Comparison of ENCODE assay signal across 9 cellular contexts in the genomic region with DNA sequence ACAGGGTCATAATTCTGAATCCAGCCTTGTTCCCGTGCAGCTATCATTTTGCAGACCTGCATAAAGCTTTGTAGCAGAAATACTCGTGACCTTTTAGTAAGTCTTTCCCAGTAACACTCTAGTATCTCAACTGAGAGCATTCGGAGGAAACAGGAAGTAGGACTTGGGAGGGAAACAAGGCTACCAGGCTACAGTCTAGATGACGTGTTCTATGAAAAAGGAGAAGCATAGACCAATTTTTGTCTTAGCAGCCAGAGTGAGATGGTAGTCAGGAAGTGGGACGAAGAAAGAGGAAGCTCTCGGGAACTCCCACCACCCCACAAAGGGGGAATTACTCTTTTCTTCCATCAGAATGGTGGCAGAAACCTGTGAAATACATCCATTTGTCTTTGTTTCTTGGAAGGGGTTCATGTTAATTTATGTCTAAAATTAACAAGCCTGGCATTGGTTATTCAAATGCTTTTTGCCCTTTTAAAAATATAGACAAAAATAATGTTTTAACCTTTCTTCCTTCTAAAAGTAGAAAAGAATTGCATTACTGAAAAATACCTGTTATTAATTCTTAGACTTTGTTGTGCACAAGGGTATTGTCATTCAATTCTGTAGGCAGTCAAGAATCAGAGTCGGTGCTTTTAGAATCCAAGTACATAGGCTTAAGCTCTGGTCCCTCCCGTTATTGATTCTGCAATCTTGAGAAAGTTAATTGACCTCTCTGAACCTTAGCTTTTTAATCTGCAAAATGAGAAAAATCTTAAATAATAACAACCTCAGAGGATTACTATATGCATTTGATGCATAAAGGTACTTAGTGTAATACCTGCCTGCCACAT. TPM values are rescaled to one million over a fixed set of nuclear protein-coding genes. Genes with fewer than 3 reads are reported as not detected.
DNase-seq lines count a peak whose midpoint lies in the region; ATAC-seq and TF ChIP-seq lines count a peak whose summit lies in the region.
"Had no signal": no experiment of that assay in that cellular context is flagged by ENCODE, and none has a peak within 500 bp of the region (broad histone marks: within the 10 kb centered on the region; RNA-seq: fewer than 3 reads in every experiment).

No MANE protein-coding gene starts in this region.

- H3K27ac ChIP-seq in A673 (ENCODE audit: low read depth, low read length, poor library complexity, severe bottlenecking), result peak overlapping the region; percentile 46

- no TSS peak for BruUV-seq in A673 (replicated peaks; lab: Mats Ljungman, UMichigan)

- H3K9me3 Mint-ChIP-seq in activated B cell treated with CpG ODN at 0.5 μM for 24 hours, result no peaks in the 10 kb centered on the region
- no peaks in the 10 kb centered on the region for H3K9me3 Mint-ChIP-seq in mesothelial cell of epicardium
- no peaks in the 10 kb centered on the region for H3K9me3 Mint-ChIP-seq in HFFc6

- H3K4me1 Mint-ChIP-seq in activated B cell treated with CpG ODN at 0.5 μM for 24 hours, result peaks cover 15% of the 10 kb centered on the region
- H3K4me1 Mint-ChIP-seq in mesothelial cell of epicardium, result peaks cover 24% of the 10 kb centered on the region
- peaks cover 24% of the 10 kb centered on the region for H3K4me1 Mint-ChIP-seq in HFFc6 (ENCODE audit: low read depth)

- H3K4me3 ChIP-seq in A673 (ENCODE audit: low read depth, low read length, poor library complexity, severe bottlenecking), result no peak overlapping the region

- H3K27ac Mint-ChIP-seq in activated B cell treated with CpG ODN at 0.5 μM for 24 hours (peak overlapping the region; percentile 68), mesothelial cell of epicardium (peak overlapping the region; percentile 56), HFFc6 (no peak overlapping the region)

- peak; percentile 38 for DNase-seq in A673 (ENCODE audit: low spot score)
- DNase-seq in activated B cell treated with CpG ODN at 0.5 μM for 24 hours, result no peak
- DNase-seq in mesothelial cell of epicardium (ENCODE audit: low spot score in 2 of 2, unreplicated experiment in 2 of 2), result no peak
- DNase-seq in HFFc6, result no peak
- DNase-seq in cerebellar cortex (ENCODE audit: low spot score), result no peak
- DNase-seq in activated naive CD4-positive, alpha-beta T cell treated with anti-CD3 and anti-CD28 coated beads, Interleukin-2, amount 50 U/mL, for 16 hours, result no peak

- POLR2A ChIA-PET in A673 (lab: Charles Lee; ENCODE audit: low non-redundant PET) (interaction anchor here (0.6 kb wide), 1 partner anchor 478 kb away, joined by 9 read pairs; no protein-coding TSS in a partner anchor), activated B cell treated with CpG ODN at 0.5 μM for 24 hours (lab: Charles Lee) (interaction anchor here (0.5 kb wide), 1 partner anchor 1273 kb away, joined by 3 read pairs; no protein-coding TSS in a partner anchor)

- no peaks in the 10 kb centered on the region for H3K36me3 Mint-ChIP-seq in activated B cell treated with CpG ODN at 0.5 μM for 24 hours (ENCODE audit: low read depth)
- no peaks in the 10 kb centered on the region for H3K36me3 Mint-ChIP-seq in mesothelial cell of epicardium
- no peaks in the 10 kb centered on the region for H3K36me3 Mint-ChIP-seq in HFFc6 (ENCODE audit: low read depth)

- intact Hi-C loops in A673 (cut with micrococcal nuclease; ENCODE audit: unreplicated experiment), result no loop called here
- intact Hi-C loops in activated B cell treated with CpG ODN at 0.5 μM for 24 hours (cut with micrococcal nuclease), result no loop called here

- peak; percentile 59 for ATAC-seq in GM19372 (IDR thresholded peaks at IDR 0.05; ENCODE audit: low read depth, unreplicated experiment)
- peak; percentile 64 for ATAC-seq in HG03175 (IDR thresholded peaks at IDR 0.05; ENCODE audit: unreplicated experiment)
- ATAC-seq in activated B cell treated with CpG ODN at 0.5 μM for 24 hours (ENCODE audit: low read depth), result peak; percentile 84

- H3K27me3 ChIP-seq in A673 (replicated peaks; ENCODE audit: insufficient read depth, low read depth, low read length, poor library complexity), result no peaks in the 10 kb centered on the region

- H3K4me3 Mint-ChIP-seq in activated B cell treated with CpG ODN at 0.5 μM for 24 hours (peak overlapping the region; percentile 41), mesothelial cell of epicardium (no peak overlapping the region), HFFc6 (no peak overlapping the region)

- no peaks in the 10 kb centered on the region for H3K9me3 ChIP-seq in A673 (ENCODE audit: low read depth, low read length, poor library complexity, severe bottlenecking)

- H3K36me3 ChIP-seq in A673 (ENCODE audit: insufficient read depth, low read length, poor library complexity, severe bottlenecking), result no peaks in the 10 kb centered on the region

- CTCF ChIA-PET in A673 (lab: Charles Lee) (no interaction called here), activated B cell treated with CpG ODN at 0.5 μM for 24 hours (lab: Charles Lee) (no interaction called here)

- H3K4me1 ChIP-seq in A673 (ENCODE audit: insufficient read depth, low read length, poor library complexity, severe bottlenecking), result peaks cover 46% of the 10 kb centered on the region

- TF ChIP-seq CTCF in A673 (conservative IDR thresholded peaks at IDR 0.05; ENCODE audit: low read depth, low read length) (no peak), activated B cell treated with CpG ODN at 0.5 μM for 24 hours (IDR thresholded peaks at IDR 0.05) (no peak), mesothelial cell of epicardium (IDR thresholded peaks at IDR 0.05; ENCODE audit: unreplicated experiment) (no peak), HFFc6 (IDR thresholded peaks at IDR 0.05) (no peak)

- H3K27me3 Mint-ChIP-seq in activated B cell treated with CpG ODN at 0.5 μM for 24 hours (no peaks in the 10 kb centered on the region), mesothelial cell of epicardium (ENCODE audit: low read depth) (no peaks in the 10 kb centered on the region), HFFc6 (ENCODE audit: insufficient read depth) (no peaks in the 10 kb centered on the region)

RNA-seq across cellular contexts. Expression of gene SUCNR1, which starts 1.6 kb away (rescaled TPM):
- total RNA-seq in A673 (2021) (0.35 and 0.41 TPM in 2 replicates), activated B cell treated with CpG ODN at 0.5 μM for 24 hours (not detected in 2 replicates), mesothelial cell of epicardium (0.13 to 0.18 TPM (median 0.13 TPM) in 3 replicates)
- not detected for total RNA-seq in HFFc6 (2021; fragmentation: NEBNext Ultra II Directional; extraction: Animal tissue kit (Norgen Biotek cat#: 25700))

RNA-seq across cellular contexts. Expression of gene AADAC, which starts 57.9 kb away (rescaled TPM):
- total RNA-seq in A673 (2021), result 0.43 TPM in 1 of 2 replicates, not detected in the other
- total RNA-seq in activated B cell treated with CpG ODN at 0.5 μM for 24 hours, result not detected in 2 replicates
- total RNA-seq in mesothelial cell of epicardium, result not detected in 3 replicates
- not detected for total RNA-seq in HFFc6 (2021; fragmentation: NEBNext Ultra II Directional; extraction: Animal tissue kit (Norgen Biotek cat#: 25700))
- total RNA-seq: activated CD8-positive, alpha-beta memory T cell treated with anti-CD3 and anti-CD28 coated beads for 36 hours had no signal
